Comparison of ENCODE assay signal across 8 cellular contexts in the genomic region with DNA sequence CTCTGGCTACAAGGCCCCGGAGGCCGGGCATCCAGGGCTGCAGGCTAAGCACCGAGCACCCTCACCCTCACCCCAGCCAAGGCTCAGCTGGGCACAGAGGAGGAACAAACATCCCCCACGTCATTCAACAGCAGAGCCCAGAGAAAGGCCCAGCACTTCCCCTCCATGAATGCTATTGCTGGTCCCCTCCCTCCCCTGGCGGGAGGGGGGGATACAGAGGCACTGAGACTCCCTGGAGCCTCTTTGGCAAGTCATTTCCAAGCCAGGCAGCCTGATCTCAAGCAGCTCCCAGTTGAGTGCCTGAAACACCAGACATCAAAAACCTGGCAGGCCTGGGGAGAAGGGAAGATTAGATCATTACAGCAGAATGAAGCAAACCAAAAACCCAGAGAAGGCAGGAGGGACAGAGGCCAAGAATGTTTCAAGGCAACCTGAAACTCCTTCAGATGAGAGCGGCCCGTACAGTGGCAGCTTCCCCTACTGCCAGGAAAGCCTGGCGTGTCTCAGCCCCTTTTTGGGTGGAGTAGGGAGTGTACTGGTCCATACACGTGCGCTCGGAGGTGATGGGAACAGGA.
A peak's percentile ranks its signal among the peaks of the same experiment; 100 is the strongest.
DNase-seq lines count a peak whose midpoint lies in the region; ATAC-seq and TF ChIP-seq lines count a peak whose summit lies in the region.

No MANE protein-coding gene starts in this region.

- CTCF ChIA-PET in CD4-positive, alpha-beta memory T cell (lab: Charles Lee; ENCODE audit: partially characterized antibody) = interaction anchor here (0.8 to 14.2 kb wide), 10 partner anchors 10 to 149 kb away, joined by 3 to 360 read pairs (median 12); no protein-coding TSS in a partner anchor

- H3K9me3 ChIP-seq in osteoblast (ENCODE audit: low read depth, low read length) = no peaks in the 10 kb centered on the region
- no peaks in the 10 kb centered on the region for H3K9me3 ChIP-seq in CD4-positive, alpha-beta memory T cell (ENCODE audit: control insufficient read depth in 1 of 2, low read length in 2 of 2)

- intact Hi-C loops in activated CD4-positive, alpha-beta T cell treated with anti-CD3 and anti-CD28 coated beads, Interleukin-2, amount 10 ng/mL, durations not matched to agents 24 days and 14 days (cut with micrococcal nuclease) = no loop called here
- intact Hi-C loops in CD4-positive, alpha-beta memory T cell (cut with micrococcal nuclease) = no loop called here

- no peak for ATAC-seq in HG03460 (IDR thresholded peaks at IDR 0.05; ENCODE audit: unreplicated experiment)
- no peak for ATAC-seq in GM19324 (IDR thresholded peaks at IDR 0.05; ENCODE audit: low FRiP score, unreplicated experiment)

- no peak for DNase-seq in activated CD4-positive, alpha-beta T cell treated with anti-CD3 and anti-CD28 coated beads, Interleukin-2, amount 10 ng/mL, durations not matched to agents 24 days and 14 days
- DNase-seq in activated CD4-positive, alpha-beta T cell treated with anti-CD3 and anti-CD28 coated beads, Interleukin-2, amount 50 U/mL, for 4 hours = no peak
- DNase-seq in SK-N-DZ (ENCODE audit: low spot score) = peak; percentile 87
- peak; percentile 98 for DNase-seq in fibroblast of the aortic adventitia (ENCODE audit: low read depth)
- peak; percentile 93 for DNase-seq in osteoblast (ENCODE audit: insufficient read length, low spot score, missing footprints)
- DNase-seq in CD4-positive, alpha-beta memory T cell = no peak

- no peaks in the 10 kb centered on the region for H3K9me3 Mint-ChIP-seq in activated CD4-positive, alpha-beta T cell treated with anti-CD3 and anti-CD28 coated beads, Interleukin-2, amount 10 ng/mL, durations not matched to agents 24 days and 14 days
- peaks cover 0 to 1% (median 0%) of the 10 kb centered on the region in 8 donors for H3K9me3 Mint-ChIP-seq in CD4-positive, alpha-beta memory T cell

- peaks cover 45% of the 10 kb centered on the region for H3K4me1 Mint-ChIP-seq in activated CD4-positive, alpha-beta T cell treated with anti-CD3 and anti-CD28 coated beads, Interleukin-2, amount 10 ng/mL, durations not matched to agents 24 days and 14 days
- peaks cover 22 to 58% (median 43%) of the 10 kb centered on the region in 4 donors for H3K4me1 Mint-ChIP-seq in CD4-positive, alpha-beta memory T cell

- no peak overlapping the region for H3K4me3 Mint-ChIP-seq in activated CD4-positive, alpha-beta T cell treated with anti-CD3 and anti-CD28 coated beads, Interleukin-2, amount 10 ng/mL, durations not matched to agents 24 days and 14 days
- peak overlapping the region in 1 of 8 donors; percentile 16 for H3K4me3 Mint-ChIP-seq in CD4-positive, alpha-beta memory T cell

- H3K27me3 Mint-ChIP-seq in activated CD4-positive, alpha-beta T cell treated with anti-CD3 and anti-CD28 coated beads, Interleukin-2, amount 10 ng/mL, durations not matched to agents 24 days and 14 days = no peaks in the 10 kb centered on the region
- H3K27me3 Mint-ChIP-seq in CD4-positive, alpha-beta memory T cell = no peaks in the 10 kb centered on the region

- H3K27me3 ChIP-seq in osteoblast (ENCODE audit: insufficient read depth, low read length) = no peaks in the 10 kb centered on the region
- H3K27me3 ChIP-seq in CD4-positive, alpha-beta memory T cell (ENCODE audit: insufficient read depth, low read length) = no peaks in the 10 kb centered on the region

- no peaks in the 10 kb centered on the region for H3K36me3 Mint-ChIP-seq in activated CD4-positive, alpha-beta T cell treated with anti-CD3 and anti-CD28 coated beads, Interleukin-2, amount 10 ng/mL, durations not matched to agents 24 days and 14 days (ENCODE audit: low read depth)
- no peaks in the 10 kb centered on the region for H3K36me3 Mint-ChIP-seq in CD4-positive, alpha-beta memory T cell

- POLR2A ChIA-PET in CD4-positive, alpha-beta memory T cell (lab: Charles Lee; ENCODE audit: partially characterized antibody) = interaction anchor here (1.2 to 1.4 kb wide), 2 partner anchors 9 to 110 kb away, joined by 3 to 6 read pairs; partner anchors contain the start of gene IRF2BPL

- H3K36me3 ChIP-seq in osteoblast (ENCODE audit: insufficient read depth, low read length) = no peaks in the 10 kb centered on the region
- H3K36me3 ChIP-seq in CD4-positive, alpha-beta memory T cell (ENCODE audit: insufficient read depth, low read length) = no peaks in the 10 kb centered on the region

- H4K20me1 ChIP-seq in osteoblast (ENCODE audit: insufficient read depth, low read length) = no peaks in the 10 kb centered on the region

- peak overlapping the region; percentile 68 for H3K4me2 ChIP-seq in osteoblast (ENCODE audit: insufficient read depth, low read length)

- peak overlapping the region; percentile 45 for H3K27ac Mint-ChIP-seq in activated CD4-positive, alpha-beta T cell treated with anti-CD3 and anti-CD28 coated beads, Interleukin-2, amount 10 ng/mL, durations not matched to agents 24 days and 14 days
- H3K27ac Mint-ChIP-seq in CD4-positive, alpha-beta memory T cell = peak overlapping the region in 3 of 7 donors; percentile 32 to 74 (median 33)

- TF ChIP-seq CTCF in fibroblast of the aortic adventitia (IDR thresholded peaks at IDR 0.05; ENCODE audit: insufficient read depth, low read length) = no peak
- no peak for TF ChIP-seq CTCF in osteoblast (IDR thresholded peaks at IDR 0.05; ENCODE audit: extremely low read depth, low read depth, low read length)

- H3K4me3 ChIP-seq in fibroblast of the aortic adventitia (ENCODE audit: low read depth, low read length) = peak overlapping the region; percentile 31
- H3K4me3 ChIP-seq in osteoblast (ENCODE audit: insufficient read depth, low read length) = peak overlapping the region; percentile 24
- no peak overlapping the region for H3K4me3 ChIP-seq in CD4-positive, alpha-beta memory T cell (ENCODE audit: low read length in 2 of 2)

- peak overlapping the region; percentile 98 for H3K27ac ChIP-seq in osteoblast (ENCODE audit: low read depth, low read length)
- no peak overlapping the region for H3K27ac ChIP-seq in CD4-positive, alpha-beta memory T cell (ENCODE audit: low read depth, low read length)

- H3K4me1 ChIP-seq in osteoblast (ENCODE audit: insufficient read depth, low read length) = peaks cover 42% of the 10 kb centered on the region
- H3K4me1 ChIP-seq in CD4-positive, alpha-beta memory T cell (ENCODE audit: insufficient read depth, low read length) = peaks cover 37% of the 10 kb centered on the region

- H2AFZ ChIP-seq in osteoblast (ENCODE audit: low read length) = peak overlapping the region; percentile 48

- H3K79me2 ChIP-seq in osteoblast (ENCODE audit: insufficient read depth, low read length) = no peaks in the 10 kb centered on the region

Comparison
In these comparisons a context has a peak if more than half of its experiments do, and no peak if none do; other contexts are left out.
1. DNase-seq: peak in SK-N-DZ (single experiment), fibroblast of the aortic adventitia (single experiment) and osteoblast (single experiment); none in activated CD4-positive, alpha-beta T cell treated with anti-CD3 and anti-CD28 coated beads, Interleukin-2, amount 10 ng/mL, durations not matched to agents 24 days and 14 days (single experiment), activated CD4-positive, alpha-beta T cell treated with anti-CD3 and anti-CD28 coated beads, Interleukin-2, amount 50 U/mL, for 4 hours (0 of 2) and CD4-positive, alpha-beta memory T cell (0 of 5).
2. H3K4me3 ChIP-seq: peak in fibroblast of the aortic adventitia (single experiment) and osteoblast (single experiment); none in CD4-positive, alpha-beta memory T cell (0 of 2).